16 cellular contexts compared by ENCODE assay signal in the genomic region with DNA sequence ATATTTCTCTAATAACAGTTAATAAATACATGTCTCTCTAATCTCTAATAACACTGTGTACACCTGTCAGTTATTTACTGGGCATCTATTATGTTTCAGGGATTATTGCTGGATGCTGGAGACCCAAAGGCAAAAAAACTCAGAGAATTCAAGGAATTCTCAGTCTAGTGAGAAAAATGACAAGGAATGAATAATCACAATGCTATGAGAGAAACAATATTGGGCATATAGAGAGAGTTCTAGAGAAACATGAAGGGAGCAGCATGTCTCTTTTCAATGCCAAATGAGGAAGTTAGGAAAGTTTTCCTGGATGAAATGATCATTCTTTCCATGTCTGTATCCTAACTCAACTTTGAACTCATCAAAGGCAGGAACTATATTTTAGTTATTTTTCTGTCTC.
"Had no signal": no experiment of that assay in that cellular context is flagged by ENCODE, and none has a peak within 500 bp of the region (broad histone marks: within the 10 kb centered on the region; RNA-seq: fewer than 3 reads in every experiment).

No MANE protein-coding gene starts in this region.

- H3K36me3 ChIP-seq: esophagus squamous epithelium, neural progenitor cell, pancreas, stomach, thoracic aorta had no signal

- H3K4me2 ChIP-seq: neural progenitor cell had no signal

- H3K4me3 Mint-ChIP-seq: activated B cell treated with CpG ODN at 0.5 μM for 24 hours; activated CD4-positive, alpha-beta T cell treated with anti-CD3 and anti-CD28 coated beads, Interleukin-2, amount 10 ng/mL, durations not matched to agents 24 days and 14 days; neural progenitor cell had no signal

- H3K27ac Mint-ChIP-seq: activated B cell treated with CpG ODN at 0.5 μM for 24 hours; activated CD4-positive, alpha-beta T cell treated with anti-CD3 and anti-CD28 coated beads, Interleukin-2, amount 10 ng/mL, durations not matched to agents 24 days and 14 days; neural progenitor cell had no signal

- H3K36me3 Mint-ChIP-seq: neural progenitor cell had no signal

- DNase-seq: activated B cell treated with CpG ODN at 0.5 μM for 24 hours; activated CD4-positive, alpha-beta T cell treated with anti-CD3 and anti-CD28 coated beads, Interleukin-2, amount 10 ng/mL, durations not matched to agents 24 days and 14 days; activated CD8-positive, alpha-beta memory T cell treated with anti-CD3 and anti-CD28 coated beads for 24 hours; activated naive CD4-positive, alpha-beta T cell treated with anti-CD3 and anti-CD28 coated beads, Interleukin-2, amount 50 U/mL, for 16 hours; amniotic stem cell; dorsolateral prefrontal cortex; esophagus squamous epithelium; foreskin melanocyte; head of caudate nucleus; pancreas; stimulated activated CD4-positive, alpha-beta T cell treated with anti-CD3 and anti-CD28 coated beads, Interleukin-15, amount 100 ng/mL, for 24 hours; stimulated activated CD4-positive, alpha-beta T cell treated with anti-CD3 and anti-CD28 coated beads, Interleukin-4, amount 100 ng/mL, for 24 hours; stomach had no signal

- H3K27me3 ChIP-seq: dorsolateral prefrontal cortex, esophagus squamous epithelium, neural progenitor cell, pancreas, stomach had no signal

- H3K27ac ChIP-seq: dorsolateral prefrontal cortex, esophagus squamous epithelium, neural progenitor cell, pancreas, stomach, thoracic aorta had no signal

- ATAC-seq: left lobe of liver, pancreas had no signal

- FAIRE-seq: pancreas had no signal

- H3K9me3 ChIP-seq: esophagus squamous epithelium, pancreas, stomach, thoracic aorta had no signal

- H3K9me3 Mint-ChIP-seq: activated B cell treated with CpG ODN at 0.5 μM for 24 hours; activated CD4-positive, alpha-beta T cell treated with anti-CD3 and anti-CD28 coated beads, Interleukin-2, amount 10 ng/mL, durations not matched to agents 24 days and 14 days; neural progenitor cell had no signal

- H3K4me3 ChIP-seq: dorsolateral prefrontal cortex, esophagus squamous epithelium, neural progenitor cell, pancreas, stomach, thoracic aorta had no signal
